1 cellular context compared by ENCODE assay signal in the genomic region with DNA sequence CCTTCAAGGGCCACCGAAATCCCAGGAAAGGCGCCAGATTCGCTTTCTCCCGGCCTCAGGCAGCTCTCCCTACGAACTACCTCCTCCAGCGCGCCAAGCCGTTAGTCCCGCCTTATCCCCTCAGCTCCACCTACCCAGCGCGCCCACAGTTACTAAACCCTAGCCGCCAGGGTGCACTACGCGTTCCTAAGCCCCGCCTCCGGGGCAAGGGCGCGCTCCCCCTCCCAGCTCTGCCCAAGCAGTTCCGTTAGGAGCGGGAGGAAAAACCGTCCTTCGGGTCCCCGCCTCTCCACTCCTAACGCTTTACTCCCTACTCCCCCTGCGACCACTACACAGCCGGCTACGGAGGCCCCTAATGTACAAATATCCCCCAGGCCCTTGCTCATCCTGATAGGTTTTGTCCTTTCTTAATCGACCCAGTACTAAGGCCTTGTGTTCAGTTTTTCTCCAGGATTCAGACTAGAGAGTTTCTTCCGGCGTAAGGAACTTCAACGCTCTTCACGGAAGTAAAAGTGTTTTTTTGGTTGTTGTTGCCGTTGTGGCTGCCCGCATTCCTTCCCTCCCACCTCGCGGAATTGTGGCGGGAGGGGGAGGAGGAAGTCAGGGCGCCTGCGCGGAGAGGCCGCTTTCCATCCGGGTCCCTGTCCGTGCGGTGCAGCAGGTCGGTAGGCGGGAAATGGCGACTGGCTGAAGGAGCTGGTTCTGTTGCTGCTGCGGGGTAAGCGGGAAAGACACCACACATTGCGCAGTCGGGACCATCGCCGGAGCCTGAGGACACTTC.
TF ChIP-seq lines count a peak whose summit lies in the region.

Gene CTDSPL2, plus strand, starts transcription at position 655 of the 781 bp plus-strand sequence. CDS start 31,386 bp downstream, outside the sequence.

TF ChIP-seq in GM12878, 131 proteins besides CTCF, POLR2A, EP300 and RAD21 (continued from another document and continues in another):
- peak; percentile 82 for TF ChIP-seq E2F4 (IDR thresholded peaks at IDR 0.05; ENCODE audit: low read depth, low read length)
- TF ChIP-seq, protein P1, sequence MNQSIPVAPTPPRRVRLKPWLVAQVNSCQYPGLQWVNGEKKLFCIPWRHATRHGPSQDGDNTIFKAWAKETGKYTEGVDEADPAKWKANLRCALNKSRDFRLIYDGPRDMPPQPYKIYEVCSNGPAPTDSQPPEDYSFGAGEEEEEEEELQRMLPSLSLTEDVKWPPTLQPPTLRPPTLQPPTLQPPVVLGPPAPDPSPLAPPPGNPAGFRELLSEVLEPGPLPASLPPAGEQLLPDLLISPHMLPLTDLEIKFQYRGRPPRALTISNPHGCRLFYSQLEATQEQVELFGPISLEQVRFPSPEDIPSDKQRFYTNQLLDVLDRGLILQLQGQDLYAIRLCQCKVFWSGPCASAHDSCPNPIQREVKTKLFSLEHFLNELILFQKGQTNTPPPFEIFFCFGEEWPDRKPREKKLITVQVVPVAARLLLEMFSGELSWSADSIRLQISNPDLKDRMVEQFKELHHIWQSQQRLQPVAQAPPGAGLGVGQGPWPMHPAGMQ (IDR thresholded peaks at IDR 0.05; ENCODE audit: borderline replicate concordance), result no peak
- TF ChIP-seq POLR2AphosphoS2 (IDR thresholded peaks at IDR 0.05; ENCODE audit: low read depth, low read length), result no peak; the same call in 1 of the 2 replicates
- TF ChIP-seq IRF4 (IDR thresholded peaks at IDR 0.05; ENCODE audit: low read depth, low read length), result no peak; the same call in 1 of the 2 replicates
- peak; percentile 78 for TF ChIP-seq RUNX3 (IDR thresholded peaks at IDR 0.05; ENCODE audit: low read length)
- no peak; the same call in 1 of the 2 replicates for TF ChIP-seq TARDBP (IDR thresholded peaks at IDR 0.05; ENCODE audit: borderline replicate concordance)
- peak; percentile 91 for TF ChIP-seq STAT1 (conservative IDR thresholded peaks at IDR 0.05)
- peak; percentile 3 for TF ChIP-seq SIX5 (IDR thresholded peaks at IDR 0.05; ENCODE audit: low read depth, low read length, severe bottlenecking)
- TF ChIP-seq CHD2 (IDR thresholded peaks at IDR 0.05; ENCODE audit: borderline replicate concordance, low read depth, low read length), result peak; percentile 54; the same call in 1 of the 2 replicates
- TF ChIP-seq, protein P2, sequence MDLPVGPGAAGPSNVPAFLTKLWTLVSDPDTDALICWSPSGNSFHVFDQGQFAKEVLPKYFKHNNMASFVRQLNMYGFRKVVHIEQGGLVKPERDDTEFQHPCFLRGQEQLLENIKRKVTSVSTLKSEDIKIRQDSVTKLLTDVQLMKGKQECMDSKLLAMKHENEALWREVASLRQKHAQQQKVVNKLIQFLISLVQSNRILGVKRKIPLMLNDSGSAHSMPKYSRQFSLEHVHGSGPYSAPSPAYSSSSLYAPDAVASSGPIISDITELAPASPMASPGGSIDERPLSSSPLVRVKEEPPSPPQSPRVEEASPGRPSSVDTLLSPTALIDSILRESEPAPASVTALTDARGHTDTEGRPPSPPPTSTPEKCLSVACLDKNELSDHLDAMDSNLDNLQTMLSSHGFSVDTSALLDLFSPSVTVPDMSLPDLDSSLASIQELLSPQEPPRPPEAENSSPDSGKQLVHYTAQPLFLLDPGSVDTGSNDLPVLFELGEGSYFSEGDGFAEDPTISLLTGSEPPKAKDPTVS (IDR thresholded peaks at IDR 0.05; ENCODE audit: low read depth, low read length), result no peak
- TF ChIP-seq ATF2 (IDR thresholded peaks at IDR 0.05; ENCODE audit: low read length), result no peak
- no peak for TF ChIP-seq RBBP5 (conservative IDR thresholded peaks at IDR 0.05)
- 0 out of 2 replicates have a peak, but pooled peaks have one; percentile 14 for TF ChIP-seq BCL11A (IDR thresholded peaks at IDR 0.05; ENCODE audit: low read depth, low read length)
- TF ChIP-seq NR2F1 (conservative IDR thresholded peaks at IDR 0.05), result peak; percentile 9; the same call in 1 of the 2 replicates
- peak; percentile 19; the same call in 1 of the 2 replicates for TF ChIP-seq GATAD2B (conservative IDR thresholded peaks at IDR 0.05; ENCODE audit: low read depth)
- no peak for TF ChIP-seq ZNF274 (IDR thresholded peaks at IDR 0.05; ENCODE audit: insufficient read depth, insufficient read length)
- peak; percentile 96 for TF ChIP-seq NBN (IDR thresholded peaks at IDR 0.05)
- no peak for TF ChIP-seq CEBPB (IDR thresholded peaks at IDR 0.05; ENCODE audit: borderline replicate concordance in 1 of 2, low read depth in 2 of 2, low read length in 2 of 2)
- peak; percentile 84 for TF ChIP-seq FOXK2 (IDR thresholded peaks at IDR 0.05)
- TF ChIP-seq RAD51 (IDR thresholded peaks at IDR 0.05), result no peak
- TF ChIP-seq GABPA (IDR thresholded peaks at IDR 0.05; ENCODE audit: low read depth), result no peak
- no peak; the same call in 1 of the 2 replicates for TF ChIP-seq CREB1 (IDR thresholded peaks at IDR 0.05; ENCODE audit: low read depth)
- TF ChIP-seq ZNF24 (IDR thresholded peaks at IDR 0.05), result 0 out of 2 replicates have a peak, but pooled peaks have one; percentile 16
- no peak for TF ChIP-seq ZBTB11 (CRISPR knock-in tag; IDR thresholded peaks at IDR 0.05)
- peak; percentile 79 for TF ChIP-seq RB1 (IDR thresholded peaks at IDR 0.05; ENCODE audit: borderline replicate concordance)
- TF ChIP-seq RFX5 (IDR thresholded peaks at IDR 0.05; ENCODE audit: low read depth, low read length), result no peak; the same call in 1 of the 2 replicates
- TF ChIP-seq ZSCAN29 (IDR thresholded peaks at IDR 0.05), result no peak
- TF ChIP-seq EGR1 (IDR thresholded peaks at IDR 0.05; ENCODE audit: borderline replicate concordance in 1 of 2, low read depth in 2 of 2, low read length in 2 of 2), result peak in 1 of 2 experiments; percentile 33; a peak in 1 of 3 replicates
- no peak for TF ChIP-seq KAT2A (conservative IDR thresholded peaks at IDR 0.05; ENCODE audit: control insufficient read depth, low read depth, low read length)
- TF ChIP-seq ZBTB4 (CRISPR knock-in tag; IDR thresholded peaks at IDR 0.05), result no peak
- TF ChIP-seq, protein P3, sequence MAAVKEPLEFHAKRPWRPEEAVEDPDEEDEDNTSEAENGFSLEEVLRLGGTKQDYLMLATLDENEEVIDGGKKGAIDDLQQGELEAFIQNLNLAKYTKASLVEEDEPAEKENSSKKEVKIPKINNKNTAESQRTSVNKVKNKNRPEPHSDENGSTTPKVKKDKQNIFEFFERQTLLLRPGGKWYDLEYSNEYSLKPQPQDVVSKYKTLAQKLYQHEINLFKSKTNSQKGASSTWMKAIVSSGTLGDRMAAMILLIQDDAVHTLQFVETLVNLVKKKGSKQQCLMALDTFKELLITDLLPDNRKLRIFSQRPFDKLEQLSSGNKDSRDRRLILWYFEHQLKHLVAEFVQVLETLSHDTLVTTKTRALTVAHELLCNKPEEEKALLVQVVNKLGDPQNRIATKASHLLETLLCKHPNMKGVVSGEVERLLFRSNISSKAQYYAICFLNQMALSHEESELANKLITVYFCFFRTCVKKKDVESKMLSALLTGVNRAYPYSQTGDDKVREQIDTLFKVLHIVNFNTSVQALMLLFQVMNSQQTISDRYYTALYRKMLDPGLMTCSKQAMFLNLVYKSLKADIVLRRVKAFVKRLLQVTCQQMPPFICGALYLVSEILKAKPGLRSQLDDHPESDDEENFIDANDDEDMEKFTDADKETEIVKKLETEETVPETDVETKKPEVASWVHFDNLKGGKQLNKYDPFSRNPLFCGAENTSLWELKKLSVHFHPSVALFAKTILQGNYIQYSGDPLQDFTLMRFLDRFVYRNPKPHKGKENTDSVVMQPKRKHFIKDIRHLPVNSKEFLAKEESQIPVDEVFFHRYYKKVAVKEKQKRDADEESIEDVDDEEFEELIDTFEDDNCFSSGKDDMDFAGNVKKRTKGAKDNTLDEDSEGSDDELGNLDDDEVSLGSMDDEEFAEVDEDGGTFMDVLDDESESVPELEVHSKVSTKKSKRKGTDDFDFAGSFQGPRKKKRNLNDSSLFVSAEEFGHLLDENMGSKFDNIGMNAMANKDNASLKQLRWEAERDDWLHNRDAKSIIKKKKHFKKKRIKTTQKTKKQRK (IDR thresholded peaks at IDR 0.05; ENCODE audit: low read depth, low read length), result no peak
- no peak for TF ChIP-seq CHD4 (IDR thresholded peaks at IDR 0.05)
- TF ChIP-seq IKZF2 (IDR thresholded peaks at IDR 0.05), result peak; percentile 97
- no peak for TF ChIP-seq HDAC2 (IDR thresholded peaks at IDR 0.05)
- TF ChIP-seq PML (IDR thresholded peaks at IDR 0.05; ENCODE audit: low read length), result peak; percentile 92
- peak; percentile 7 to 46; a peak in 1 of 4 replicates for TF ChIP-seq BHLHE40 (IDR thresholded peaks at IDR 0.05; ENCODE audit: borderline replicate concordance in 1 of 2, low read depth in 2 of 2, low read length in 1 of 2)
- no peak for TF ChIP-seq FOS (IDR thresholded peaks at IDR 0.05; ENCODE audit: borderline replicate concordance, extremely low read depth, insufficient read length)
